Comparison of ENCODE assay signal across 9 cellular contexts in genomic region chr2:177252808-177253531, GRCh38. TPM values are rescaled to one million over a fixed set of nuclear protein-coding genes. Genes with fewer than 3 reads are reported as not detected.
A peak's percentile ranks its signal among the peaks of the same experiment; 100 is the strongest.
DNase-seq lines count a peak whose midpoint lies in the region; ATAC-seq and TF ChIP-seq lines count a peak whose summit lies in the region.
"Had no signal": no experiment of that assay in that cellular context is flagged by ENCODE, and none has a peak within 500 bp of the region (broad histone marks: within the 10 kb centered on the region; RNA-seq: fewer than 3 reads in every experiment).

No MANE protein-coding gene starts in this region.

- H3K27ac Mint-ChIP-seq in activated CD4-positive, alpha-beta T cell treated with anti-CD3 and anti-CD28 coated beads, Interleukin-2, amount 10 ng/mL, durations not matched to agents 7 days and 5 days: peak overlapping the region; percentile 91
- peak overlapping the region; percentile 83 for H3K27ac Mint-ChIP-seq in activated CD8-positive, alpha-beta T cell treated with anti-CD3 and anti-CD28 coated beads, Interleukin-2, amount 10 ng/mL, durations not matched to agents 7 days and 5 days
- H3K27ac Mint-ChIP-seq in immature natural killer cell: peak overlapping the region; percentile 98 to 100 (median 99)

- ATAC-seq in activated CD8-positive, alpha-beta T cell treated with anti-CD3 and anti-CD28 coated beads, Interleukin-2, amount 10 ng/mL, durations not matched to agents 7 days and 5 days: no peak
- no peak for ATAC-seq in GM19035 (IDR thresholded peaks at IDR 0.05; ENCODE audit: unreplicated experiment)

- H3K36me3 ChIP-seq in testis (ENCODE audit: low read depth, missing control alignments): no peaks in the 10 kb centered on the region

- H3K4me3 Mint-ChIP-seq in activated CD4-positive, alpha-beta T cell treated with anti-CD3 and anti-CD28 coated beads, Interleukin-2, amount 10 ng/mL, durations not matched to agents 7 days and 5 days: peak overlapping the region; percentile 19
- H3K4me3 Mint-ChIP-seq in activated CD8-positive, alpha-beta T cell treated with anti-CD3 and anti-CD28 coated beads, Interleukin-2, amount 10 ng/mL, durations not matched to agents 7 days and 5 days: peak overlapping the region; percentile 5
- peak overlapping the region; percentile 41 to 83 (median 81) for H3K4me3 Mint-ChIP-seq in immature natural killer cell

- no peaks in the 10 kb centered on the region for H3K27me3 ChIP-seq in testis

- H3K4me1 Mint-ChIP-seq in activated CD4-positive, alpha-beta T cell treated with anti-CD3 and anti-CD28 coated beads, Interleukin-2, amount 10 ng/mL, durations not matched to agents 7 days and 5 days: peaks cover 83% of the 10 kb centered on the region
- H3K4me1 Mint-ChIP-seq in activated CD8-positive, alpha-beta T cell treated with anti-CD3 and anti-CD28 coated beads, Interleukin-2, amount 10 ng/mL, durations not matched to agents 7 days and 5 days (ENCODE audit: low read depth): peaks cover 78% of the 10 kb centered on the region
- peaks cover 88 to 97% of the 10 kb centered on the region in 2 donors for H3K4me1 Mint-ChIP-seq in immature natural killer cell

- DNase-seq in activated CD4-positive, alpha-beta T cell treated with anti-CD3 and anti-CD28 coated beads, Interleukin-2, amount 10 ng/mL, durations not matched to agents 7 days and 5 days: no peak
- no peak for DNase-seq in activated CD4-positive, alpha-beta T cell treated with anti-CD3 and anti-CD28 coated beads for 1 hour
- DNase-seq in activated CD8-positive, alpha-beta T cell treated with anti-CD3 and anti-CD28 coated beads, Interleukin-2, amount 10 ng/mL, durations not matched to agents 7 days and 5 days: no peak
- no peak for DNase-seq in immature natural killer cell
- DNase-seq in testis: no peak
- DNase-seq in SW480 (ENCODE audit: low spot score): no peak
- no peak for DNase-seq in activated gamma-delta T cell (lab: John Stamatoyannopoulos, UW)

- WGBS in testis, 2 donors: 70 to 74% methylated on average over 5 of the region's 5 CpGs

- H3K9me3 ChIP-seq in testis: no peaks in the 10 kb centered on the region

- POLR2A ChIA-PET in activated CD4-positive, alpha-beta T cell treated with anti-CD3 and anti-CD28 coated beads, Interleukin-2, amount 10 ng/mL, durations not matched to agents 7 days and 5 days (lab: Charles Lee): no interaction called here
- POLR2A ChIA-PET in activated CD8-positive, alpha-beta T cell treated with anti-CD3 and anti-CD28 coated beads, Interleukin-2, amount 10 ng/mL, durations not matched to agents 7 days and 5 days (lab: Charles Lee): interaction anchor here (1.8 to 8.6 kb wide), 2 partner anchors 11 to 41 kb away, joined by 6 to 97 read pairs; partner anchors contain the start of genes HNRNPA3 and NFE2L2

- no peak for TF ChIP-seq POLR2A in testis (IDR thresholded peaks at IDR 0.05)

- no peak for TF ChIP-seq CTCF in testis (IDR thresholded peaks at IDR 0.05)

- peaks cover 84% of the 10 kb centered on the region for H3K4me1 ChIP-seq in testis

- H3K4me3 ChIP-seq in testis: no peak overlapping the region

- CTCF ChIA-PET in activated CD4-positive, alpha-beta T cell treated with anti-CD3 and anti-CD28 coated beads, Interleukin-2, amount 10 ng/mL, durations not matched to agents 7 days and 5 days (lab: Charles Lee): interaction anchor here (2.1 to 5.9 kb wide), 2 partner anchors 11 to 19 kb away, joined by 6 to 52 read pairs; partner anchors contain the start of gene NFE2L2
- CTCF ChIA-PET in activated CD8-positive, alpha-beta T cell treated with anti-CD3 and anti-CD28 coated beads, Interleukin-2, amount 10 ng/mL, durations not matched to agents 7 days and 5 days (lab: Charles Lee): interaction anchor here (1.0 to 2.7 kb wide), 5 partner anchors 10 to 87 kb away, joined by 3 to 17 read pairs (median 4); no protein-coding TSS in a partner anchor

- H3K27me3 Mint-ChIP-seq in activated CD4-positive, alpha-beta T cell treated with anti-CD3 and anti-CD28 coated beads, Interleukin-2, amount 10 ng/mL, durations not matched to agents 7 days and 5 days: no peaks in the 10 kb centered on the region
- no peaks in the 10 kb centered on the region for H3K27me3 Mint-ChIP-seq in activated CD8-positive, alpha-beta T cell treated with anti-CD3 and anti-CD28 coated beads, Interleukin-2, amount 10 ng/mL, durations not matched to agents 7 days and 5 days (ENCODE audit: low read depth)
- H3K27me3 Mint-ChIP-seq in immature natural killer cell (ENCODE audit: low read depth in 3 of 3): peaks cover 8 to 19% (median 14%) of the 10 kb centered on the region in 3 donors

- H3K27ac ChIP-seq in testis: peak overlapping the region; percentile 5 to 60
- H3K27ac ChIP-seq: VCaP had no signal

- H3K9me3 Mint-ChIP-seq in activated CD4-positive, alpha-beta T cell treated with anti-CD3 and anti-CD28 coated beads, Interleukin-2, amount 10 ng/mL, durations not matched to agents 7 days and 5 days: no peaks in the 10 kb centered on the region
- H3K9me3 Mint-ChIP-seq in activated CD8-positive, alpha-beta T cell treated with anti-CD3 and anti-CD28 coated beads, Interleukin-2, amount 10 ng/mL, durations not matched to agents 7 days and 5 days (ENCODE audit: insufficient read depth): peaks cover under 1% of the 10 kb centered on the region
- no peaks in the 10 kb centered on the region for H3K9me3 Mint-ChIP-seq in immature natural killer cell

- H3K36me3 Mint-ChIP-seq in activated CD4-positive, alpha-beta T cell treated with anti-CD3 and anti-CD28 coated beads, Interleukin-2, amount 10 ng/mL, durations not matched to agents 7 days and 5 days (ENCODE audit: low read depth): peaks cover 66% of the 10 kb centered on the region
- H3K36me3 Mint-ChIP-seq in activated CD8-positive, alpha-beta T cell treated with anti-CD3 and anti-CD28 coated beads, Interleukin-2, amount 10 ng/mL, durations not matched to agents 7 days and 5 days (ENCODE audit: low read depth): peaks cover 60% of the 10 kb centered on the region
- H3K36me3 Mint-ChIP-seq in immature natural killer cell: peaks cover 0 to 4% (median under 1%) of the 10 kb centered on the region in 3 donors

- intact Hi-C loops in testis (cut with DNase I; ENCODE audit: low total_unique reads): no loop called here

RNA-seq across cellular contexts. Expression of gene NFE2L2, which starts 11.6 kb away (rescaled TPM):
- 10 to 100 TPM; 65.6 to 82.0 TPM for total RNA-seq in activated CD4-positive, alpha-beta T cell treated with anti-CD3 and anti-CD28 coated beads, Interleukin-2, amount 10 ng/mL, durations not matched to agents 7 days and 5 days
- total RNA-seq in activated CD8-positive, alpha-beta T cell treated with anti-CD3 and anti-CD28 coated beads, Interleukin-2, amount 10 ng/mL, durations not matched to agents 7 days and 5 days: 10 to 100 TPM; 61.3 to 64.3 TPM
- polyA plus RNA-seq in immature natural killer cell: 10 to 100 TPM; 36.9 to 50.2 (median 41.2) TPM
- total RNA-seq in testis: 100 to 1,000 TPM; 126 to 132 TPM
- polyA plus RNA-seq in testis (ENCODE audit: insufficient read depth, low read depth, low replicate concordance): 72.7 TPM

RNA-seq across cellular contexts. Expression of gene HNRNPA3, which starts 40.4 kb away (rescaled TPM):
- 100 to 1,000 TPM; 312 to 318 TPM for total RNA-seq in activated CD4-positive, alpha-beta T cell treated with anti-CD3 and anti-CD28 coated beads, Interleukin-2, amount 10 ng/mL, durations not matched to agents 7 days and 5 days
- 100 to 1,000 TPM; 329 to 350 TPM for total RNA-seq in activated CD8-positive, alpha-beta T cell treated with anti-CD3 and anti-CD28 coated beads, Interleukin-2, amount 10 ng/mL, durations not matched to agents 7 days and 5 days
- polyA plus RNA-seq in immature natural killer cell (10 to 100 TPM; 47.7 to 85.5 (median 49.7) TPM), testis (ENCODE audit: insufficient read depth, low read depth, low replicate concordance) (284 TPM)
- total RNA-seq in testis: 100 to 1,000 TPM in 1 of 2 donors, 10 to 100 TPM in 1; 81.3 to 103 TPM

Comparison
In these comparisons a context has a peak if more than half of its experiments do, and no peak if none do; other contexts are left out.
1. H3K4me3 Mint-ChIP-seq: peak in every context shown above with its lines; median percentile 81 in immature natural killer cell; 19 in activated CD4-positive, alpha-beta T cell treated with anti-CD3 and anti-CD28 coated beads, Interleukin-2, amount 10 ng/mL, durations not matched to agents 7 days and 5 days; 5 in activated CD8-positive, alpha-beta T cell treated with anti-CD3 and anti-CD28 coated beads, Interleukin-2, amount 10 ng/mL, durations not matched to agents 7 days and 5 days.